19 cellular contexts compared by ENCODE assay signal in the genomic region with DNA sequence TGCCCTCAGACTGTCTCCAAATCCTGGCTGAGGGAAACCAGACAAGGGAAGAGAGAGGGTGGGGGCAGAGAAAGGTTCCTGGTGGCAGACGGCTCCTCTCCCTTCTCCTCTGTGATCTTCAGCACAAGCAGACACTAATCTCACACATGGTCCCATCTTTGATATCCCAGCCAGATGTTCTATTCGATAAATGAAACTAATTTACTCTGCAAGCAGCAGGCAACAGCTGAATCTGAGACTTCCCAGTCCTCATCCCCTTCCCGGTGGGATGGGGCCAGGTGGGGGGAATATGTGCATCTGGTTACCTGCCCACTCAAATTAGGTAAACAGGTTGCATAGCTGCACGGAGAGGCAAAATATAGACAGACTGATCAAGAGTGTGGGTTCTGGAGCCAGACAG.
A peak's percentile ranks its signal among the peaks of the same experiment; 100 is the strongest.
DNase-seq lines count a peak whose midpoint lies in the region; ATAC-seq and TF ChIP-seq lines count a peak whose summit lies in the region.
"Had no signal": no experiment of that assay in that cellular context is flagged by ENCODE, and none has a peak within 500 bp of the region (broad histone marks: within the 10 kb centered on the region; RNA-seq: fewer than 3 reads in every experiment).

No MANE protein-coding gene starts in this region.

- H3K36me3 ChIP-seq in smooth muscle cell (ENCODE audit: low read depth) (no peaks in the 10 kb centered on the region), suprapubic skin (peaks cover 12% of the 10 kb centered on the region), mammary epithelial cell (ENCODE audit: insufficient read depth, low read length) (no peaks in the 10 kb centered on the region)

- H3K27ac ChIP-seq in smooth muscle cell (ENCODE audit: low read depth) (peak overlapping the region; percentile 95), suprapubic skin (no peak overlapping the region), mammary epithelial cell (ENCODE audit: insufficient read depth, low read depth, low read length) (no peak overlapping the region)

- no peak overlapping the region for H3K4me3 Mint-ChIP-seq in activated naive CD4-positive, alpha-beta T cell treated with anti-CD3 and anti-CD28 coated beads for 36 hours
- H3K4me3 Mint-ChIP-seq: CD4-positive, CD25-positive, alpha-beta regulatory T cell; CD8-positive, alpha-beta memory T cell; GM23338 had no signal

- H3K27me3 Mint-ChIP-seq in activated naive CD4-positive, alpha-beta T cell treated with anti-CD3 and anti-CD28 coated beads for 36 hours (ENCODE audit: low read depth) = peaks cover 4% of the 10 kb centered on the region
- H3K27me3 Mint-ChIP-seq: CD4-positive, CD25-positive, alpha-beta regulatory T cell had no signal

- in situ Hi-C loops in mammary epithelial cell (cut with MboI; ENCODE audit: low sequenced_read_pairs in 2 of 2) = no loop called here

- H3K79me2 ChIP-seq in smooth muscle cell (ENCODE audit: low read depth) = no peaks in the 10 kb centered on the region
- no peaks in the 10 kb centered on the region for H3K79me2 ChIP-seq in mammary epithelial cell (ENCODE audit: insufficient read depth, low read length)

- TF ChIP-seq EP300 in suprapubic skin (IDR thresholded peaks at IDR 0.05) = no peak

- H3K9me3 ChIP-seq in smooth muscle cell (replicated peaks; ENCODE audit: low read depth) (no peaks in the 10 kb centered on the region), suprapubic skin (no peaks in the 10 kb centered on the region), mammary epithelial cell (replicated peaks; ENCODE audit: insufficient read depth, low read length) (no peaks in the 10 kb centered on the region)
- H3K9me3 ChIP-seq: BE2C had no signal

- CTCF ChIA-PET in mammary epithelial cell (lab: Charles Lee; ENCODE audit: low non-redundant PET) = no interaction called here
- CTCF ChIA-PET in activated naive CD4-positive, alpha-beta T cell treated with anti-CD3 and anti-CD28 coated beads for 36 hours (lab: Charles Lee) = no interaction called here

- peak; percentile 51 to 84 for DNase-seq in NCI-H524 (lab: John Stamatoyannopoulos, UW)
- peak; percentile 87 for DNase-seq in NCI-H82 (lab: John Stamatoyannopoulos, UW)
- DNase-seq in smooth muscle cell (lab: John Stamatoyannopoulos, UW; ENCODE audit: unreplicated experiment) = no peak
- no peak for DNase-seq in suprapubic skin (ENCODE audit: low spot score in 2 of 2)
- DNase-seq in mammary epithelial cell = no peak
- no peak for DNase-seq in HT-29 (ENCODE audit: low spot score)
- DNase-seq in activated naive CD4-positive, alpha-beta T cell treated with anti-CD3 and anti-CD28 coated beads for 36 hours = no peak
- DNase-seq: ACHN; BE2C; C1 segment of cervical spinal cord; CD4-positive, CD25-positive, alpha-beta regulatory T cell; CD8-positive, alpha-beta memory T cell; COR-L47; DMS153; DMS79; GDM1; HCEC 1CT had no signal

- no peaks in the 10 kb centered on the region for H3K36me3 Mint-ChIP-seq in activated naive CD4-positive, alpha-beta T cell treated with anti-CD3 and anti-CD28 coated beads for 36 hours (ENCODE audit: low read depth)
- H3K36me3 Mint-ChIP-seq: CD4-positive, CD25-positive, alpha-beta regulatory T cell; CD8-positive, alpha-beta memory T cell had no signal

- no peak overlapping the region for H2AFZ ChIP-seq in smooth muscle cell (ENCODE audit: low read depth)
- no peak overlapping the region for H2AFZ ChIP-seq in mammary epithelial cell (ENCODE audit: low read depth, low read length)
- H2AFZ ChIP-seq: GM23338 had no signal

- 56% methylated on average over 4 of the region's 4 CpGs for WGBS in smooth muscle cell (ENCODE audit: low lambda C conversion rate)
- 70% methylated on average over 4 of the region's 4 CpGs for WGBS in suprapubic skin
- WGBS in mammary epithelial cell (ENCODE audit: low coverage, missing lambda C conversion rate) = 96% methylated on average over 4 of the region's 4 CpGs

- dilution Hi-C loops in mammary epithelial cell (cut with HindIII; ENCODE audit: low sequenced_read_pairs) = no loop called here

- no peak overlapping the region for H3K4me2 ChIP-seq in smooth muscle cell
- no peak overlapping the region for H3K4me2 ChIP-seq in mammary epithelial cell (ENCODE audit: insufficient read depth, low read depth, low read length)
- H3K4me2 ChIP-seq: GM23338 had no signal

- no peak for ATAC-seq in SK-N-SH treated with all-trans-retinoic acid at 6 μM for 48 hours
- ATAC-seq: GM23338 had no signal

- no peak overlapping the region for H3K27ac Mint-ChIP-seq in activated naive CD4-positive, alpha-beta T cell treated with anti-CD3 and anti-CD28 coated beads for 36 hours
- H3K27ac Mint-ChIP-seq: CD4-positive, CD25-positive, alpha-beta regulatory T cell; CD8-positive, alpha-beta memory T cell; GM23338 had no signal

- H3K27me3 ChIP-seq in smooth muscle cell (ENCODE audit: low read depth) (no peaks in the 10 kb centered on the region), suprapubic skin (peaks cover 4% of the 10 kb centered on the region), mammary epithelial cell (ENCODE audit: insufficient read depth, low read length) (no peaks in the 10 kb centered on the region)
- H3K27me3 ChIP-seq: BE2C had no signal

- H4K20me1 ChIP-seq in smooth muscle cell (ENCODE audit: low read depth) = no peaks in the 10 kb centered on the region
- no peaks in the 10 kb centered on the region for H4K20me1 ChIP-seq in mammary epithelial cell (ENCODE audit: insufficient read depth, low read length)

- no peaks in the 10 kb centered on the region for H3K9me3 Mint-ChIP-seq in activated naive CD4-positive, alpha-beta T cell treated with anti-CD3 and anti-CD28 coated beads for 36 hours
- H3K9me3 Mint-ChIP-seq: CD4-positive, CD25-positive, alpha-beta regulatory T cell; CD8-positive, alpha-beta memory T cell; GM23338 had no signal

- H3K4me3 ChIP-seq in smooth muscle cell = no peak overlapping the region
- H3K4me3 ChIP-seq in suprapubic skin = no peak overlapping the region
- no peak overlapping the region for H3K4me3 ChIP-seq in mammary epithelial cell (replicated peaks in 1 of 3; ENCODE audit: insufficient read depth in 1 of 3, low read depth in 2 of 3, low read length in 3 of 3)
- H3K4me3 ChIP-seq: GM23338 had no signal

- intact Hi-C loops in mammary epithelial cell (cut with micrococcal nuclease) = no loop called here
- intact Hi-C loops in activated naive CD4-positive, alpha-beta T cell treated with anti-CD3 and anti-CD28 coated beads for 36 hours (cut with micrococcal nuclease) = no loop called here

- H3K9ac ChIP-seq in smooth muscle cell (ENCODE audit: low read depth) = no peak overlapping the region
- H3K9ac ChIP-seq in mammary epithelial cell (ENCODE audit: insufficient read depth, low read length) = no peak overlapping the region

- no TSS peak for BruUV-seq in mammary epithelial cell (replicated peaks; lab: Mats Ljungman, UMichigan)

- no peak for TF ChIP-seq POLR2A in suprapubic skin (IDR thresholded peaks at IDR 0.05)

- H3K4me1 ChIP-seq in smooth muscle cell (ENCODE audit: low read depth) (peaks cover 12% of the 10 kb centered on the region), suprapubic skin (no peaks in the 10 kb centered on the region), mammary epithelial cell (ENCODE audit: insufficient read depth, low read length) (no peaks in the 10 kb centered on the region)

- peaks cover 35% of the 10 kb centered on the region for H3F3A ChIP-seq in smooth muscle cell (ENCODE audit: low read depth)

- H3K4me1 Mint-ChIP-seq in activated naive CD4-positive, alpha-beta T cell treated with anti-CD3 and anti-CD28 coated beads for 36 hours (ENCODE audit: low read depth) = peaks cover under 1% of the 10 kb centered on the region
- H3K4me1 Mint-ChIP-seq: CD4-positive, CD25-positive, alpha-beta regulatory T cell; CD8-positive, alpha-beta memory T cell had no signal

- TF ChIP-seq CTCF in smooth muscle cell (IDR thresholded peaks at IDR 0.05; ENCODE audit: borderline replicate concordance, insufficient read depth, poor library complexity, severe bottlenecking) (no peak), suprapubic skin (IDR thresholded peaks at IDR 0.05) (no peak), mammary epithelial cell (conservative IDR thresholded peaks at IDR 0.05 in 1 of 2, IDR thresholded peaks at IDR 0.05 in 1 of 2; ENCODE audit: extremely low read depth in 1 of 2, insufficient read depth in 1 of 2, low read depth in 1 of 2, low read length in 2 of 2) (no peak)

TF ChIP-seq in SK-N-SH treated with all-trans-retinoic acid at 6 μM for 48 hours, 23 proteins besides CTCF, POLR2A, EP300 and RAD21:
- TF ChIP-seq TCF4 (CRISPR knock-in tag; IDR thresholded peaks at IDR 0.05; ENCODE audit: borderline replicate concordance) (peak; percentile 65; the same call in 1 of the 2 replicates), GLIS3 (CRISPR knock-in tag; IDR thresholded peaks at IDR 0.05) (no peak)
- TF ChIP-seq, protein P1, sequence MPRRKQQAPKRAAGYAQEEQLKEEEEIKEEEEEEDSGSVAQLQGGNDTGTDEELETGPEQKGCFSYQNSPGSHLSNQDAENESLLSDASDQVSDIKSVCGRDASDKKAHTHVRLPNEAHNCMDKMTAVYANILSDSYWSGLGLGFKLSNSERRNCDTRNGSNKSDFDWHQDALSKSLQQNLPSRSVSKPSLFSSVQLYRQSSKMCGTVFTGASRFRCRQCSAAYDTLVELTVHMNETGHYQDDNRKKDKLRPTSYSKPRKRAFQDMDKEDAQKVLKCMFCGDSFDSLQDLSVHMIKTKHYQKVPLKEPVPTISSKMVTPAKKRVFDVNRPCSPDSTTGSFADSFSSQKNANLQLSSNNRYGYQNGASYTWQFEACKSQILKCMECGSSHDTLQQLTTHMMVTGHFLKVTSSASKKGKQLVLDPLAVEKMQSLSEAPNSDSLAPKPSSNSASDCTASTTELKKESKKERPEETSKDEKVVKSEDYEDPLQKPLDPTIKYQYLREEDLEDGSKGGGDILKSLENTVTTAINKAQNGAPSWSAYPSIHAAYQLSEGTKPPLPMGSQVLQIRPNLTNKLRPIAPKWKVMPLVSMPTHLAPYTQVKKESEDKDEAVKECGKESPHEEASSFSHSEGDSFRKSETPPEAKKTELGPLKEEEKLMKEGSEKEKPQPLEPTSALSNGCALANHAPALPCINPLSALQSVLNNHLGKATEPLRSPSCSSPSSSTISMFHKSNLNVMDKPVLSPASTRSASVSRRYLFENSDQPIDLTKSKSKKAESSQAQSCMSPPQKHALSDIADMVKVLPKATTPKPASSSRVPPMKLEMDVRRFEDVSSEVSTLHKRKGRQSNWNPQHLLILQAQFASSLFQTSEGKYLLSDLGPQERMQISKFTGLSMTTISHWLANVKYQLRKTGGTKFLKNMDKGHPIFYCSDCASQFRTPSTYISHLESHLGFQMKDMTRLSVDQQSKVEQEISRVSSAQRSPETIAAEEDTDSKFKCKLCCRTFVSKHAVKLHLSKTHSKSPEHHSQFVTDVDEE (CRISPR knock-in tag; IDR thresholded peaks at IDR 0.05) = 0 out of 2 replicates have a peak, but pooled peaks have one; percentile 37

Comparison
In these comparisons a context has a peak if more than half of its experiments do, and no peak if none do; other contexts are left out.
1. DNase-seq: peak in NCI-H524 (2 of 2) and NCI-H82 (single experiment); none in smooth muscle cell (single experiment), suprapubic skin (0 of 2), mammary epithelial cell (single experiment), HT-29 (single experiment) and activated naive CD4-positive, alpha-beta T cell treated with anti-CD3 and anti-CD28 coated beads for 36 hours (single experiment).